Comparison of ENCODE assay signal across 24 cellular contexts in the genomic region with DNA sequence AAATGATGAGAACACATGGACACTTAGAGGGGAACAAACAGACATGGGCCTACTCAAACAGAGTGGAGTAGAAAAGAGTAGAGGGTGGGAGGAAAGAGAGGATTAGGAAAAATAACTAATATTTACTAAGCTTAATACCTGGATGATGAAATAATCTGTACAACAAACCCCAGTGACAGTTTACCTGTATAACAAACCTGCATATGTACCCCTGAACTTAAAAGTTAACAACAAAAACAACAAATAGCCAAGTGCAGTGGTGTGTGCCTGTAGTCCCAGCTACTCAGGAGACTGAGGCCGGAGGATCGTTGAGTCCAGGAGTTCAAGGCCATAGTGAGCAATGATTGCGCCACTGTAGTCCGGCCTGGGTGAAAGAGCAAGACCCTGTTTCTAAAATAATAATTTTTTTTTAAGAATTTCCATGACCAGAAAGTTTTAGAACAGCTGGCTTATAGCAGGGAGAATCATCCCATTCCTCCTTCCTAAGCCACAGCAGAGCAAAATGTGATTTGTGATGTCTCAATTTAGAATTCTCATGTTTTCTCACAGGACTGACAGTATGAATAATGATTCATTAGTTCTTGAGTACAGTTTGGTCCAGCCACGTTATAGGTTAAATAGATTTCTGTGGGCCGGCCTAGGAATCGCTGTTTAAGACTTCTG.
DNase-seq lines count a peak whose midpoint lies in the region; ATAC-seq, FAIRE-seq and TF ChIP-seq lines count a peak whose summit lies in the region.
"Had no signal": no experiment of that assay in that cellular context is flagged by ENCODE, and none has a peak within 500 bp of the region (broad histone marks: within the 10 kb centered on the region; RNA-seq: fewer than 3 reads in every experiment).

No MANE protein-coding gene starts in this region.

- no peak for DNase-seq in CD4-positive, alpha-beta memory T cell
- DNase-seq in LHCN-M2 (ENCODE audit: low read depth), result peak; percentile 18
- no peak for DNase-seq in effector memory CD8-positive, alpha-beta T cell
- no peak for DNase-seq in neural crest cell (ENCODE audit: low read depth, low spot score)
- no peak for DNase-seq in cerebellar nuclear complex (lab: John Stamatoyannopoulos, UW)
- DNase-seq in T-helper 1 cell, result no peak
- no peak for DNase-seq in kidney
- DNase-seq: aorta; DND-41; H7; Karpas-422; mammary epithelial cell; NCI-H1092; NCI-H2029 treated with DMSO at 0.1 percent for 48 hours; NCI-H345; posterior cingulate gyrus; stimulated activated CD4-positive, alpha-beta T cell treated with anti-CD3 and anti-CD28 coated beads, Interleukin-1b, Interleukin-23, amount 100 ng/mL, for 48 hours; stimulated activated naive CD4-positive, alpha-beta T cell treated with Interleukin-2 at 50 U/mL for 16 hours; T1000 had no signal

- CTCF ChIA-PET in CD4-positive, alpha-beta memory T cell (lab: Charles Lee; ENCODE audit: partially characterized antibody), result interaction anchor here (0.9 to 1.4 kb wide), 2 partner anchors 13 to 17 kb away, joined by 3 to 4 read pairs; no protein-coding TSS in a partner anchor

- H3K36me3 Mint-ChIP-seq in CD4-positive, alpha-beta memory T cell, result peaks cover 0 to 3% of the 10 kb centered on the region in 2 donors
- H3K36me3 Mint-ChIP-seq in effector memory CD8-positive, alpha-beta T cell (ENCODE audit: insufficient read depth), result peaks cover 4% of the 10 kb centered on the region
- no peaks in the 10 kb centered on the region for H3K36me3 Mint-ChIP-seq in neural crest cell (ENCODE audit: low read depth)

- H3K27ac Mint-ChIP-seq in CD4-positive, alpha-beta memory T cell, result peak overlapping the region in 6 of 7 donors; percentile 7 to 72 (median 35)
- H3K27ac Mint-ChIP-seq in effector memory CD8-positive, alpha-beta T cell, result peak overlapping the region; percentile 46 to 74
- peak overlapping the region; percentile 65 for H3K27ac Mint-ChIP-seq in neural crest cell (ENCODE audit: unreplicated experiment)

- FAIRE-seq in kidney (lab: Jason Lieb, UNC), result no peak
- FAIRE-seq: frontal cortex, keratinocyte had no signal

- POLR2A ChIA-PET in CD4-positive, alpha-beta memory T cell (lab: Charles Lee; ENCODE audit: partially characterized antibody), result interaction anchor here (0.8 to 1.1 kb wide), 2 partner anchors 26 to 38 kb away, joined by 3 read pairs; no protein-coding TSS in a partner anchor

- no peaks in the 10 kb centered on the region for H3K36me3 ChIP-seq in CD4-positive, alpha-beta memory T cell (ENCODE audit: insufficient read depth, low read length)
- H3K36me3 ChIP-seq in kidney (ENCODE audit: control insufficient read depth in 1 of 2, insufficient read depth in 2 of 2, low read length in 2 of 2), result no peaks in the 10 kb centered on the region
- H3K36me3 ChIP-seq: SJSA1, tibial nerve had no signal

- H3K4me1 ChIP-seq in CD4-positive, alpha-beta memory T cell (ENCODE audit: insufficient read depth, low read length), result peaks cover 14% of the 10 kb centered on the region
- peaks cover 0 to 4% of the 10 kb centered on the region in 2 donors for H3K4me1 ChIP-seq in kidney (ENCODE audit: control insufficient read depth in 1 of 2, insufficient read depth in 1 of 2, low read depth in 1 of 2, low read length in 2 of 2)
- H3K4me1 ChIP-seq: SJSA1 had no signal

- no peak overlapping the region for H3K4me3 ChIP-seq in CD4-positive, alpha-beta memory T cell (ENCODE audit: low read length in 2 of 2)
- H3K4me3 ChIP-seq in kidney (ENCODE audit: low read length in 2 of 2), result no peak overlapping the region
- H3K4me3 ChIP-seq: SJSA1, tibial nerve had no signal

- no peaks in the 10 kb centered on the region for H3K27me3 ChIP-seq in CD4-positive, alpha-beta memory T cell (ENCODE audit: insufficient read depth, low read length)
- H3K27me3 ChIP-seq: SJSA1, tibial nerve had no signal

- H3K9me3 ChIP-seq in CD4-positive, alpha-beta memory T cell (ENCODE audit: control insufficient read depth in 1 of 2, low read length in 2 of 2), result no peaks in the 10 kb centered on the region
- H3K9me3 ChIP-seq in kidney (ENCODE audit: control insufficient read depth in 1 of 2, low read length in 2 of 2), result no peaks in the 10 kb centered on the region
- H3K9me3 ChIP-seq: SJSA1, tibial nerve had no signal

- no peak for TF ChIP-seq CTCF in neural crest cell (conservative IDR thresholded peaks at IDR 0.05)
- no peak for TF ChIP-seq CTCF in kidney (IDR thresholded peaks at IDR 0.05; ENCODE audit: borderline replicate concordance, extremely low read depth, insufficient read depth)

- ATAC-seq in effector memory CD8-positive, alpha-beta T cell (replicated peaks), result no peak
- ATAC-seq: Panc1 had no signal

- intact Hi-C loops in CD4-positive, alpha-beta memory T cell (cut with micrococcal nuclease), result no loop called here
- intact Hi-C loops in kidney (cut with DNase I), result no loop called here

- H3K4me3 Mint-ChIP-seq in CD4-positive, alpha-beta memory T cell, result no peak overlapping the region
- H3K4me3 Mint-ChIP-seq in effector memory CD8-positive, alpha-beta T cell, result no peak overlapping the region
- H3K4me3 Mint-ChIP-seq in neural crest cell, result no peak overlapping the region

- peaks cover 19 to 40% (median 30%) of the 10 kb centered on the region in 4 donors for H3K4me1 Mint-ChIP-seq in CD4-positive, alpha-beta memory T cell
- H3K4me1 Mint-ChIP-seq in effector memory CD8-positive, alpha-beta T cell (ENCODE audit: low read depth in 2 of 2), result peaks cover 16 to 24% of the 10 kb centered on the region in 2 donors
- H3K4me1 Mint-ChIP-seq in neural crest cell, result peaks cover 5% of the 10 kb centered on the region

- no peak overlapping the region for H3K27ac ChIP-seq in CD4-positive, alpha-beta memory T cell (ENCODE audit: low read depth, low read length)
- no peak overlapping the region for H3K27ac ChIP-seq in kidney (ENCODE audit: low read depth in 2 of 2, low read length in 2 of 2)
- H3K27ac ChIP-seq: SJSA1, tibial nerve had no signal

- H3K9me3 Mint-ChIP-seq in CD4-positive, alpha-beta memory T cell, result no peaks in the 10 kb centered on the region
- no peaks in the 10 kb centered on the region for H3K9me3 Mint-ChIP-seq in effector memory CD8-positive, alpha-beta T cell
- no peaks in the 10 kb centered on the region for H3K9me3 Mint-ChIP-seq in neural crest cell

- no peak overlapping the region for H3K9ac ChIP-seq in kidney (ENCODE audit: low read length in 2 of 2)

- H3K27me3 Mint-ChIP-seq in CD4-positive, alpha-beta memory T cell, result no peaks in the 10 kb centered on the region
- H3K27me3 Mint-ChIP-seq in effector memory CD8-positive, alpha-beta T cell, result no peaks in the 10 kb centered on the region
- H3K27me3 Mint-ChIP-seq in neural crest cell (ENCODE audit: low read depth), result no peaks in the 10 kb centered on the region
